Comparison of ENCODE assay signal across 8 cellular contexts in genomic region chr2:96208144-96209010, GRCh38. TPM values are rescaled to one million over a fixed set of nuclear protein-coding genes. Genes with fewer than 3 reads are reported as not detected.
DNase-seq lines count a peak whose midpoint lies in the region; ATAC-seq lines count a peak whose summit lies in the region.

STARD7 (minus strand) TSS chr2:96208827; CDS start chr2:96208434, 393 bp downstream.

- DNase-seq in NCI-H69 (lab: John Stamatoyannopoulos, UW) (peak; percentile 97), cortex of kidney (lab: John Stamatoyannopoulos, UW) (peak; percentile 68), left kidney (ENCODE audit: low read depth, low spot score) (peak; percentile 99)
- peak; percentile 97 for DNase-seq in activated CD4-positive, alpha-beta T cell treated with anti-CD3 and anti-CD28 coated beads, Interleukin-2, amount 10 ng/mL, durations not matched to agents 7 days and 5 days
- peak; percentile 98 to 99 for DNase-seq in stimulated activated CD4-positive, alpha-beta T cell treated with anti-CD3 and anti-CD28 coated beads, Interleukin-2, amount 100 ng/mL, for 24 hours

- CTCF ChIA-PET in activated CD4-positive, alpha-beta T cell treated with anti-CD3 and anti-CD28 coated beads, Interleukin-2, amount 10 ng/mL, durations not matched to agents 7 days and 5 days (lab: Charles Lee), result interaction anchor here (0.8 to 1.7 kb wide), 15 partner anchors 8 to 199 kb away, joined by 3 to 9 read pairs (median 4); partner anchors contain the start of genes ASTL and CIAO1

- peaks cover 0 to 30% (median 11%) of the 10 kb centered on the region in 11 experiments; a peak in 11 of 22 replicates for H3K36me3 ChIP-seq in BLaER1 treated with 17β-estradiol and CSF1 and Interleukin-3, amounts not matched to agents 10 nM and 100 nM

- peak; percentile 87 for ATAC-seq in GM19324 (IDR thresholded peaks at IDR 0.05; ENCODE audit: low FRiP score, unreplicated experiment)
- peak; percentile 64 for ATAC-seq in HG03469 (IDR thresholded peaks at IDR 0.05; ENCODE audit: unreplicated experiment)

- H3K36me3 Mint-ChIP-seq in activated CD4-positive, alpha-beta T cell treated with anti-CD3 and anti-CD28 coated beads, Interleukin-2, amount 10 ng/mL, durations not matched to agents 7 days and 5 days (ENCODE audit: low read depth), result peaks cover 31% of the 10 kb centered on the region

- H3K27me3 Mint-ChIP-seq in activated CD4-positive, alpha-beta T cell treated with anti-CD3 and anti-CD28 coated beads, Interleukin-2, amount 10 ng/mL, durations not matched to agents 7 days and 5 days, result no peaks in the 10 kb centered on the region

- POLR2A ChIA-PET in activated CD4-positive, alpha-beta T cell treated with anti-CD3 and anti-CD28 coated beads, Interleukin-2, amount 10 ng/mL, durations not matched to agents 7 days and 5 days (lab: Charles Lee), result interaction anchor here (0.7 to 1.1 kb wide), 4 partner anchors 22 to 59 kb away, joined by 3 to 4 read pairs (median 3); no protein-coding TSS in a partner anchor

- peak within 1 kb of the TSS; percentile 70 to 97 (median 82) for H3K4me3 ChIP-seq in BLaER1 treated with 17β-estradiol and CSF1 and Interleukin-3, amounts not matched to agents 10 nM and 100 nM

- H4K20me1 ChIP-seq in BLaER1 treated with 17β-estradiol and CSF1 and Interleukin-3, amounts not matched to agents 10 nM and 100 nM, result peaks cover 43 to 48% (median 46%) of the 10 kb centered on the region in 11 experiments; a peak in 21 of 22 replicates

- peak within 1 kb of the TSS; percentile 91 for H3K27ac Mint-ChIP-seq in activated CD4-positive, alpha-beta T cell treated with anti-CD3 and anti-CD28 coated beads, Interleukin-2, amount 10 ng/mL, durations not matched to agents 7 days and 5 days

- H3K9ac ChIP-seq in BLaER1 treated with 17β-estradiol and CSF1 and Interleukin-3, amounts not matched to agents 10 nM and 100 nM, result peak within 1 kb of the TSS; percentile 85 to 99 (median 95)

- no peaks in the 10 kb centered on the region for H3K27me3 ChIP-seq in BLaER1 treated with 17β-estradiol and CSF1 and Interleukin-3, amounts not matched to agents 10 nM and 100 nM

- H3K27ac ChIP-seq in BLaER1 treated with 17β-estradiol and CSF1 and Interleukin-3, amounts not matched to agents 10 nM and 100 nM, result peak within 1 kb of the TSS; percentile 73 to 98 (median 94); a peak in 21 of 22 replicates

- H3K9me3 Mint-ChIP-seq in activated CD4-positive, alpha-beta T cell treated with anti-CD3 and anti-CD28 coated beads, Interleukin-2, amount 10 ng/mL, durations not matched to agents 7 days and 5 days, result no peaks in the 10 kb centered on the region

- H3K4me2 ChIP-seq in BLaER1 treated with 17β-estradiol and CSF1 and Interleukin-3, amounts not matched to agents 10 nM and 100 nM, result peak within 1 kb of the TSS; percentile 84 to 98 (median 94)

- peaks cover 56% of the 10 kb centered on the region for H3K4me1 Mint-ChIP-seq in activated CD4-positive, alpha-beta T cell treated with anti-CD3 and anti-CD28 coated beads, Interleukin-2, amount 10 ng/mL, durations not matched to agents 7 days and 5 days

- peaks cover 51 to 64% (median 61%) of the 10 kb centered on the region in 10 experiments for H3K4me1 ChIP-seq in BLaER1 treated with 17β-estradiol and CSF1 and Interleukin-3, amounts not matched to agents 10 nM and 100 nM

- no peaks in the 10 kb centered on the region for H3K9me3 ChIP-seq in BLaER1 treated with 17β-estradiol and CSF1 and Interleukin-3, amounts not matched to agents 10 nM and 100 nM (replicated peaks in 1 of 11)

- peak within 1 kb of the TSS; percentile 96 for H3K4me3 Mint-ChIP-seq in activated CD4-positive, alpha-beta T cell treated with anti-CD3 and anti-CD28 coated beads, Interleukin-2, amount 10 ng/mL, durations not matched to agents 7 days and 5 days

RNA-seq across cellular contexts. Expression of gene STARD7, which starts in this region (rescaled TPM):
- 100 to 1,000 TPM; 126 to 128 TPM for total RNA-seq in activated CD4-positive, alpha-beta T cell treated with anti-CD3 and anti-CD28 coated beads, Interleukin-2, amount 10 ng/mL, durations not matched to agents 7 days and 5 days

Comparison
In these comparisons a context has a peak if more than half of its experiments do, and no peak if none do; other contexts are left out.
1. Peak in every context shown above with its lines: DNase-seq, ATAC-seq, H3K4me3 ChIP-seq and H3K27ac ChIP-seq.